8 cellular contexts compared by ENCODE assay signal in the genomic region with DNA sequence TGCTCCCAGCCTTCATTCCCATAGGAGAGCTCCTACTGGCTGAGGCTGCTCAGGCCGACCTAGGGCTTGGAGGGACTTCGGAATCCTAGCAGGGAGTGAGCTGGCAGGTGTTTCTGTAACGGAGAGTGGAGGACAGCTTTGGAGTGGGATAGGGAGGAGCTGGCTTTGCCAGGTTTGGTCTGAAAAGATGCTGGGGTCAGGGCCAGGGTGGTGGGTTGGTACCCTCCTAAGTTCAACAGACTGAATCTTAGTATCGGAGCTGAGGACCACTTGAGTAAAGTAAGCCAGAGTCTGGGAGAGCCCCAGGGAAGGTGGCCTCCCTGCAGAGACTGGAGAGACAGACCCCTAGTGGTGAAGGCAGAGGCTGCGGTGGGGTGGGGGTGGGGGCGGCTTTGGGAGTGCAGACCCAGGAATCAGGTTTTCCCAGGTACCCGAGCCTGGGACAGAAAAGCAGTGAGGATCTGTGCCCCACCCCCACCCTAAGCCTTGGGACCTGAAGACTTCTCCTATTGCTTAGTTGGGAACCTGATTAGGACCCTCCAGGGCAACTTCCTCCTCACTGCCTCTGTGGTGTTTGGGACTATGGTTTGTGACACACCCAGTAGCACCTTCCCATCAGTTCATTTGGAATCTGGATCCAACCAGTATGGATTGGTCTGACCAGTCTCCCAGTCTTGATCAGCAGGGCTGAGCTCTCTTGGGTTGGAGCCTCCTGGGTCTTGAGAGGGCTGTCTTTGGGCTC. TPM values are rescaled to one million over a fixed set of nuclear protein-coding genes. Genes with fewer than 3 reads are reported as not detected.
DNase-seq lines count a peak whose midpoint lies in the region; ATAC-seq and TF ChIP-seq lines count a peak whose summit lies in the region.

No MANE protein-coding gene starts in this region.

- no peak for TF ChIP-seq POLR2A in IMR-90 (IDR thresholded peaks at IDR 0.05; ENCODE audit: low read depth, low read length)

- in situ Hi-C loops in IMR-90 (cut with MboI; ENCODE audit: low sequenced_read_pairs): no loop called here

- no peak overlapping the region for H4K5ac ChIP-seq in IMR-90 (ENCODE audit: low read depth, low read length)

- H3K23ac ChIP-seq in IMR-90 (ENCODE audit: low read depth, low read length): peak overlapping the region; percentile 24; the same call in 1 of the 2 replicates

- no peak overlapping the region for H3K56ac ChIP-seq in IMR-90 (ENCODE audit: extremely low read depth, insufficient read depth, low read length)

- H2BK120ac ChIP-seq in IMR-90 (ENCODE audit: low read depth, low read length): no peak overlapping the region

- dilution Hi-C loops in IMR-90 (cut with HindIII; ENCODE audit: low sequenced_read_pairs, unreplicated experiment): no loop called here

- peaks cover 64% of the 10 kb centered on the region for H3K4me1 Mint-ChIP-seq in activated T-cell treated with anti-CD3 and anti-CD28 coated beads, Interleukin-2, amount 50 U/mL, for 72 hours (ENCODE audit: low read depth)

- H2BK15ac ChIP-seq in IMR-90 (ENCODE audit: low read depth, low read length): no peak overlapping the region

- H4K91ac ChIP-seq in IMR-90 (ENCODE audit: insufficient read depth, low read depth, low read length): no peak overlapping the region

- no peaks in the 10 kb centered on the region for H4K20me1 ChIP-seq in IMR-90 (ENCODE audit: insufficient read depth, low read length)

- H3K36me3 Mint-ChIP-seq in activated T-cell treated with anti-CD3 and anti-CD28 coated beads, Interleukin-2, amount 50 U/mL, for 72 hours (ENCODE audit: insufficient read depth in 2 of 2): peaks cover 0 to 3% of the 10 kb centered on the region in 2 donors

- H3K4me1 ChIP-seq in IMR-90 (ENCODE audit: control insufficient read depth, insufficient read depth, low read length): peaks cover 20% of the 10 kb centered on the region
- peaks cover 0 to 43% of the 10 kb centered on the region in 2 donors for H3K4me1 ChIP-seq in right atrium auricular region

- no peak overlapping the region for H2BK20ac ChIP-seq in IMR-90 (ENCODE audit: low read depth, low read length)

- peaks cover 18 to 30% of the 10 kb centered on the region in 2 experiments; a peak in 3 of 4 replicates for H3K79me1 ChIP-seq in IMR-90 (ENCODE audit: low read depth in 1 of 2, low read length in 2 of 2)

- H3K27me3 ChIP-seq in IMR-90 (ENCODE audit: control insufficient read depth, insufficient read depth, low read length) (no peaks in the 10 kb centered on the region), right atrium auricular region (no peaks in the 10 kb centered on the region)

- H3K14ac ChIP-seq in IMR-90 (replicated peaks; ENCODE audit: low read depth, low read length): no peak overlapping the region

- no peak overlapping the region for H2BK5ac ChIP-seq in IMR-90 (ENCODE audit: low read depth, low read length, poor library complexity, severe bottlenecking)

- CTCF ChIA-PET in IMR-90 (lab: Yijun Ruan, JAX): interaction anchor here (0.9 to 1.1 kb wide), 2 partner anchors 12 to 94 kb away, joined by 3 read pairs; a partner anchor contains a TSS

- H2AK9ac ChIP-seq in IMR-90 (replicated peaks; ENCODE audit: low read depth, low read length, poor library complexity): no peak overlapping the region

- H3K9ac ChIP-seq in IMR-90 (ENCODE audit: low read depth, low read length): no peak overlapping the region

- POLR2A ChIA-PET in IMR-90 (lab: Charles Lee; ENCODE audit: unreplicated experiment): no interaction called here

- H3K9me3 ChIP-seq in IMR-90 (ENCODE audit: control insufficient read depth, insufficient read depth, low read length): no peaks in the 10 kb centered on the region
- no peaks in the 10 kb centered on the region for H3K9me3 ChIP-seq in right atrium auricular region

- H3K36me3 ChIP-seq in IMR-90 (ENCODE audit: control insufficient read depth, insufficient read depth, low read length) (no peaks in the 10 kb centered on the region), right atrium auricular region (no peaks in the 10 kb centered on the region)

- no peak for ATAC-seq in IMR-90 (ENCODE audit: low read depth)
- no peak for ATAC-seq in activated T-cell treated with anti-CD3 and anti-CD28 coated beads, Interleukin-2, amount 50 U/mL, for 72 hours (replicated peaks in 1 of 2)

- H2AFZ ChIP-seq in IMR-90 (replicated peaks; ENCODE audit: low read length, poor library complexity): peak overlapping the region; percentile 63

- no peak overlapping the region for H3K4me3 ChIP-seq in IMR-90 (ENCODE audit: insufficient read depth, low read depth, low read length)
- H3K4me3 ChIP-seq in right atrium auricular region: peak overlapping the region; percentile 28 to 37
- H3K4me3 ChIP-seq in skeletal muscle cell (ENCODE audit: low read depth, low read length): peak overlapping the region; percentile 35

- peak overlapping the region; percentile 88 to 91 for H3K4me3 Mint-ChIP-seq in activated T-cell treated with anti-CD3 and anti-CD28 coated beads, Interleukin-2, amount 50 U/mL, for 72 hours

- H4K8ac ChIP-seq in IMR-90 (ENCODE audit: low read depth in 2 of 2, low read length in 2 of 2): 0 out of 4 replicates have a peak overlapping the region, but pooled peaks of 1 of the 2 experiments have one; percentile 22

- peak; percentile 41 for TF ChIP-seq CTCF in IMR-90 (conservative IDR thresholded peaks at IDR 0.05; ENCODE audit: low read depth, low read length)
- peak; percentile 24 to 61 for TF ChIP-seq CTCF in right atrium auricular region (IDR thresholded peaks at IDR 0.05)

- intact Hi-C loops in IMR-90 (cut with micrococcal nuclease): loop anchor here (5.0 kb wide), 1 partner anchor 39 kb away; no protein-coding TSS in a partner anchor

- H3K9me1 ChIP-seq in IMR-90 (ENCODE audit: insufficient read depth, low read length): peaks cover 24% of the 10 kb centered on the region; the same call in 1 of the 2 replicates

- TF ChIP-seq RAD21 in IMR-90 (IDR thresholded peaks at IDR 0.05; ENCODE audit: low read length): 0 out of 2 replicates have a peak, but pooled peaks have one; percentile 6

- no peaks in the 10 kb centered on the region for H3K9me3 Mint-ChIP-seq in activated T-cell treated with anti-CD3 and anti-CD28 coated beads, Interleukin-2, amount 50 U/mL, for 72 hours

- no peak overlapping the region for H3K18ac ChIP-seq in IMR-90 (ENCODE audit: low read depth, low read length)

- no peak overlapping the region for H2AK5ac ChIP-seq in IMR-90 (ENCODE audit: low read depth, low read length)

- WGBS in IMR-90 (ENCODE audit: extremely low coverage in 2 of 2, insufficient read length in 1 of 2), 2 experiments: 63% methylated on average over 2 of the region's 7 CpGs; no CpG with 5 or more reads in 1 of the 2 experiments

- peak overlapping the region; percentile 64 for H3K27ac Mint-ChIP-seq in activated T-cell treated with anti-CD3 and anti-CD28 coated beads, Interleukin-2, amount 50 U/mL, for 72 hours

- no peak overlapping the region for H3K27ac ChIP-seq in IMR-90 (ENCODE audit: insufficient read depth, low read length)
- peak overlapping the region; percentile 37 to 43 for H3K27ac ChIP-seq in right atrium auricular region

- no TSS peak for BruUV-seq in IMR-90 (replicated peaks; lab: Mats Ljungman, UMichigan)

- H3K4me2 ChIP-seq in IMR-90 (ENCODE audit: low read depth, low read length): peak overlapping the region; percentile 64; the same call in 1 of the 2 replicates

- H3K4ac ChIP-seq in IMR-90 (ENCODE audit: low read depth, low read length): 0 out of 2 replicates have a peak overlapping the region, but pooled peaks have one; percentile 40

- DNase-seq in NCI-H1092 treated with DMSO at 0.1 percent for 48 hours (lab: John Stamatoyannopoulos, UW): peak; percentile 5
- no peak for DNase-seq in NCI-H1092 (lab: John Stamatoyannopoulos, UW)
- no peak for DNase-seq in IMR-90
- DNase-seq in activated T-cell treated with anti-CD3 and anti-CD28 coated beads, Interleukin-2, amount 50 U/mL, for 72 hours: no peak
- DNase-seq in right atrium auricular region (ENCODE audit: low spot score): no peak
- no peak for DNase-seq in skeletal muscle cell (ENCODE audit: low read depth)
- no peak for DNase-seq in activated gamma-delta T cell (lab: John Stamatoyannopoulos, UW)
- no peak for DNase-seq in hippocampal formation (lab: John Stamatoyannopoulos, UW)

- H3K27me3 Mint-ChIP-seq in activated T-cell treated with anti-CD3 and anti-CD28 coated beads, Interleukin-2, amount 50 U/mL, for 72 hours (ENCODE audit: low read depth): no peaks in the 10 kb centered on the region

TF ChIP-seq in IMR-90, 13 proteins besides CTCF, POLR2A, EP300 and RAD21 (continues in another document):
- TF ChIP-seq CEBPB (IDR thresholded peaks at IDR 0.05; ENCODE audit: low read depth, low read length): no peak
- TF ChIP-seq RFX5 (IDR thresholded peaks at IDR 0.05; ENCODE audit: low read depth, low read length): no peak
- no peak for TF ChIP-seq MXI1 (IDR thresholded peaks at IDR 0.05; ENCODE audit: borderline replicate concordance, low read depth, low read length)
- TF ChIP-seq CHD1 (IDR thresholded peaks at IDR 0.05; ENCODE audit: low read depth, low read length): no peak
- TF ChIP-seq NFE2L2 (IDR thresholded peaks at IDR 0.05; ENCODE audit: low read depth, low read length): no peak
- TF ChIP-seq BHLHE40 (IDR thresholded peaks at IDR 0.05; ENCODE audit: low read depth, low read length): no peak
- TF ChIP-seq MAFK (IDR thresholded peaks at IDR 0.05; ENCODE audit: low read depth, low read length): no peak
- no peak for TF ChIP-seq MAZ (IDR thresholded peaks at IDR 0.05; ENCODE audit: borderline replicate concordance, low read depth, low read length)

RNA-seq across cellular contexts. Expression of a gene that starts 3.0 kb away (rescaled TPM):
- 1.4 and 2.0 TPM in 2 replicates for total RNA-seq in IMR-90 (2012; rRNA removed)
- polyA plus RNA-seq in IMR-90 (2012; rRNA removed): 4.1 and 4.6 TPM in 2 replicates
- polyA plus RNA-seq in IMR-90 (2012; cell fraction: cytosol; rRNA removed): 2.7 and 3.6 TPM in 2 replicates
- 4.3 TPM in 2 replicates for polyA plus RNA-seq in IMR-90 (2012; cell fraction: nucleus; rRNA removed; ENCODE audit: low replicate concordance)
- total RNA-seq in activated T-cell treated with anti-CD3 and anti-CD28 coated beads, Interleukin-2, amount 50 U/mL, for 72 hours: 1 to 10 TPM; 9.1 to 9.5 TPM
- 10 to 100 TPM; 22.1 to 22.2 TPM for total RNA-seq in right atrium auricular region

RNA-seq across cellular contexts. Expression of a gene that starts 23.8 kb away (rescaled TPM):
- total RNA-seq in IMR-90 (2012; rRNA removed): 19.2 and 22.9 TPM in 2 replicates
- 20.8 and 22.5 TPM in 2 replicates for polyA plus RNA-seq in IMR-90 (2012; rRNA removed)
- 14.9 and 18.4 TPM in 2 replicates for polyA plus RNA-seq in IMR-90 (2012; cell fraction: cytosol; rRNA removed)
- polyA plus RNA-seq in IMR-90 (2012; cell fraction: nucleus; rRNA removed; ENCODE audit: low replicate concordance): 13.0 and 23.6 TPM in 2 replicates
- 1 to 10 TPM; 7.8 to 8.0 TPM for total RNA-seq in activated T-cell treated with anti-CD3 and anti-CD28 coated beads, Interleukin-2, amount 50 U/mL, for 72 hours
- total RNA-seq in right atrium auricular region: 10 to 100 TPM; 13.6 to 15.6 TPM

RNA-seq across cellular contexts. Expression of a gene that starts 52.4 kb away (rescaled TPM):
- total RNA-seq in IMR-90 (2012; rRNA removed) (2.2 and 2.3 TPM in 2 replicates), right atrium auricular region (1 to 10 TPM; 4.2 to 7.9 TPM)
- polyA plus RNA-seq in IMR-90 (2012; rRNA removed): 6.1 and 6.3 TPM in 2 replicates
- 4.7 and 6.3 TPM in 2 replicates for polyA plus RNA-seq in IMR-90 (2012; cell fraction: cytosol; rRNA removed)
- 7.9 and 10.3 TPM in 2 replicates for polyA plus RNA-seq in IMR-90 (2012; cell fraction: nucleus; rRNA removed; ENCODE audit: low replicate concordance)
- total RNA-seq in activated T-cell treated with anti-CD3 and anti-CD28 coated beads, Interleukin-2, amount 50 U/mL, for 72 hours: 10 to 100 TPM; 20.7 to 27.9 TPM
